Comparison of ENCODE assay signal across 9 cellular contexts in genomic region chr11:4626207-4627105, GRCh38. TPM values are rescaled to one million over a fixed set of nuclear protein-coding genes. Genes with fewer than 3 reads are reported as not detected.
DNase-seq lines count a peak whose midpoint lies in the region; ATAC-seq and TF ChIP-seq lines count a peak whose summit lies in the region.
"Had no signal": no experiment of that assay in that cellular context is flagged by ENCODE, and none has a peak within 500 bp of the region (broad histone marks: within the 10 kb centered on the region; RNA-seq: fewer than 3 reads in every experiment).

No MANE protein-coding gene starts in this region.

- no peaks in the 10 kb centered on the region for H3K36me3 ChIP-seq in CD4-positive, alpha-beta memory T cell (ENCODE audit: insufficient read depth, low read length)
- H3K36me3 ChIP-seq in kidney epithelial cell (ENCODE audit: control insufficient read depth, insufficient read depth, low read length): no peaks in the 10 kb centered on the region

- intact Hi-C loops in CD4-positive, alpha-beta memory T cell (cut with micrococcal nuclease): no loop called here

- H3K4me1 ChIP-seq in CD4-positive, alpha-beta memory T cell (ENCODE audit: insufficient read depth, low read length): no peaks in the 10 kb centered on the region

- ATAC-seq in GM19395 (IDR thresholded peaks at IDR 0.05; ENCODE audit: unreplicated experiment): peak; percentile 83
- peak; percentile 51 to 62 for ATAC-seq in stimulated activated naive B cell treated with anti-CD40 and anti-IgM and Interleukin-4, amounts not matched to agents 10 μg/mL and 1 μg/mL and 100 μg/mL, for 72 hours (replicated peaks)
- ATAC-seq in GM21619 (IDR thresholded peaks at IDR 0.05; ENCODE audit: unreplicated experiment): no peak

- peaks cover 5 to 11% of the 10 kb centered on the region in 2 donors for H3K36me3 Mint-ChIP-seq in CD4-positive, alpha-beta memory T cell
- H3K36me3 Mint-ChIP-seq in stimulated activated naive B cell treated with anti-CD40 and anti-IgM and Interleukin-4, amounts not matched to agents 10 μg/mL and 1 μg/mL and 100 μg/mL, for 72 hours: peaks cover 4 to 5% of the 10 kb centered on the region in 2 donors

- CTCF ChIA-PET in CD4-positive, alpha-beta memory T cell (lab: Charles Lee; ENCODE audit: partially characterized antibody): interaction anchor here (1.6 to 4.1 kb wide), 3 partner anchors 10 to 20 kb away, joined by 3 to 34 read pairs (median 8); partner anchors contain the start of gene OR51D1

- no peak overlapping the region for H3K27ac Mint-ChIP-seq in CD4-positive, alpha-beta memory T cell
- no peak overlapping the region for H3K27ac Mint-ChIP-seq in stimulated activated naive B cell treated with anti-CD40 and anti-IgM and Interleukin-4, amounts not matched to agents 10 μg/mL and 1 μg/mL and 100 μg/mL, for 72 hours

- H3K4me3 ChIP-seq in CD4-positive, alpha-beta memory T cell (ENCODE audit: low read length in 2 of 2): no peak overlapping the region
- no peak overlapping the region for H3K4me3 ChIP-seq in astrocyte of the spinal cord (ENCODE audit: low read depth, low read length)
- no peak overlapping the region for H3K4me3 ChIP-seq in kidney epithelial cell (ENCODE audit: low read depth, low read length)

- no peaks in the 10 kb centered on the region for H3K4me1 Mint-ChIP-seq in CD4-positive, alpha-beta memory T cell
- H3K4me1 Mint-ChIP-seq in stimulated activated naive B cell treated with anti-CD40 and anti-IgM and Interleukin-4, amounts not matched to agents 10 μg/mL and 1 μg/mL and 100 μg/mL, for 72 hours: no peaks in the 10 kb centered on the region

- peaks cover 10 to 33% (median 20%) of the 10 kb centered on the region in 8 donors for H3K9me3 Mint-ChIP-seq in CD4-positive, alpha-beta memory T cell
- H3K9me3 Mint-ChIP-seq in stimulated activated naive B cell treated with anti-CD40 and anti-IgM and Interleukin-4, amounts not matched to agents 10 μg/mL and 1 μg/mL and 100 μg/mL, for 72 hours: peaks cover 7 to 11% of the 10 kb centered on the region in 2 donors

- H3K27me3 ChIP-seq in CD4-positive, alpha-beta memory T cell (ENCODE audit: insufficient read depth, low read length): no peaks in the 10 kb centered on the region
- no peaks in the 10 kb centered on the region for H3K27me3 ChIP-seq in kidney epithelial cell (ENCODE audit: control insufficient read depth, insufficient read depth, low read length)

- H3K27me3 Mint-ChIP-seq in CD4-positive, alpha-beta memory T cell: peaks cover 32 to 35% of the 10 kb centered on the region in 2 donors
- H3K27me3 Mint-ChIP-seq in stimulated activated naive B cell treated with anti-CD40 and anti-IgM and Interleukin-4, amounts not matched to agents 10 μg/mL and 1 μg/mL and 100 μg/mL, for 72 hours: peaks cover 40 to 52% of the 10 kb centered on the region in 2 donors

- no peak overlapping the region for H3K27ac ChIP-seq in CD4-positive, alpha-beta memory T cell (ENCODE audit: low read depth, low read length)

- peak; percentile 57 for TF ChIP-seq CTCF in astrocyte of the spinal cord (IDR thresholded peaks at IDR 0.05; ENCODE audit: low read depth, low read length)
- peak; percentile 67 for TF ChIP-seq CTCF in kidney epithelial cell (IDR thresholded peaks at IDR 0.05; ENCODE audit: insufficient read depth, low read length, poor library complexity, severe bottlenecking)

- peaks cover 0 to 6% of the 10 kb centered on the region in 2 donors for H3K9me3 ChIP-seq in CD4-positive, alpha-beta memory T cell (ENCODE audit: control insufficient read depth in 1 of 2, low read length in 2 of 2)

- H3K4me3 Mint-ChIP-seq in CD4-positive, alpha-beta memory T cell: no peak overlapping the region
- no peak overlapping the region for H3K4me3 Mint-ChIP-seq in stimulated activated naive B cell treated with anti-CD40 and anti-IgM and Interleukin-4, amounts not matched to agents 10 μg/mL and 1 μg/mL and 100 μg/mL, for 72 hours

- peak in 4 of 5 donors; percentile 8 to 45 (median 22) for DNase-seq in CD4-positive, alpha-beta memory T cell
- peak; percentile 52 for DNase-seq in MV-4-11 (lab: John Stamatoyannopoulos, UW)
- DNase-seq in RPMI7951 (ENCODE audit: low read depth): peak; percentile 63
- peak; percentile 66 for DNase-seq in astrocyte of the spinal cord (ENCODE audit: low read depth, low spot score)
- peak; percentile 5 for DNase-seq in kidney epithelial cell (ENCODE audit: low read depth)
- peak; percentile 32 for DNase-seq in stimulated activated naive B cell treated with anti-CD40 and anti-IgM and Interleukin-4, amounts not matched to agents 10 μg/mL and 1 μg/mL and 100 μg/mL, for 72 hours

- POLR2A ChIA-PET in CD4-positive, alpha-beta memory T cell (lab: Charles Lee; ENCODE audit: partially characterized antibody): no interaction called here

- in situ Hi-C loops in astrocyte of the spinal cord (cut with HindIII; ENCODE audit: low sequenced_read_pairs): no loop called here

RNA-seq across cellular contexts. Expression of gene OR51D1, which starts 10.8 kb away (rescaled TPM):
- not detected for total RNA-seq in CD4-positive, alpha-beta memory T cell
- not detected for polyA plus RNA-seq in CD4-positive, alpha-beta memory T cell
- not detected in 2 replicates for total RNA-seq in RPMI7951 (2014; rRNA removed; shearing (Covaris generic))
- not detected in 2 replicates for total RNA-seq in kidney epithelial cell
- total RNA-seq: pulmonary artery endothelial cell had no signal

RNA-seq across cellular contexts. Expression of gene OR51E1, which starts 17.3 kb away (rescaled TPM):
- not detected for total RNA-seq in CD4-positive, alpha-beta memory T cell
- not detected for polyA plus RNA-seq in CD4-positive, alpha-beta memory T cell
- total RNA-seq in RPMI7951 (2014; rRNA removed; shearing (Covaris generic)): not detected in 2 replicates
- total RNA-seq in kidney epithelial cell: not detected in 2 replicates
- total RNA-seq: pulmonary artery endothelial cell had no signal

RNA-seq across cellular contexts. Expression of gene TRIM68, which starts 18.4 kb away (rescaled TPM):
- 10 to 100 TPM; 23.7 to 28.1 TPM for total RNA-seq in CD4-positive, alpha-beta memory T cell
- polyA plus RNA-seq in CD4-positive, alpha-beta memory T cell: 10 to 100 TPM; 13.1 to 16.1 TPM
- total RNA-seq in RPMI7951 (2014; rRNA removed; shearing (Covaris generic)): 4.9 and 5.4 TPM in 2 replicates
- 21.9 and 25.3 TPM in 2 replicates for total RNA-seq in kidney epithelial cell

RNA-seq across cellular contexts. Expression of gene OR52I1, which starts 32.6 kb away (rescaled TPM):
- total RNA-seq in CD4-positive, alpha-beta memory T cell: not detected
- under 1 TPM in 1 of 2 donors, not detected in 1; 0.23 TPM for polyA plus RNA-seq in CD4-positive, alpha-beta memory T cell
- not detected in 2 replicates for total RNA-seq in RPMI7951 (2014; rRNA removed; shearing (Covaris generic))
- total RNA-seq in kidney epithelial cell: not detected in 2 replicates
- total RNA-seq: pulmonary artery endothelial cell had no signal

RNA-seq across cellular contexts. Expression of gene OR52I2, which starts 44.9 kb away (rescaled TPM):
- total RNA-seq in CD4-positive, alpha-beta memory T cell: not detected
- not detected for polyA plus RNA-seq in CD4-positive, alpha-beta memory T cell
- total RNA-seq in RPMI7951 (2014; rRNA removed; shearing (Covaris generic)): not detected in 2 replicates
- not detected in 2 replicates for total RNA-seq in kidney epithelial cell
- total RNA-seq: pulmonary artery endothelial cell had no signal

Comparison
In these comparisons a context has a peak if more than half of its experiments do, and no peak if none do; other contexts are left out.
1. DNase-seq: peak in every context shown above with its lines; median percentile 66 in astrocyte of the spinal cord; 63 in RPMI7951; 52 in MV-4-11; 32 in stimulated activated naive B cell treated with anti-CD40 and anti-IgM and Interleukin-4, amounts not matched to agents 10 μg/mL and 1 μg/mL and 100 μg/mL, for 72 hours; 22 in CD4-positive, alpha-beta memory T cell; 5 in kidney epithelial cell.